Comparison of ENCODE assay signal across 10 cellular contexts in the genomic region with DNA sequence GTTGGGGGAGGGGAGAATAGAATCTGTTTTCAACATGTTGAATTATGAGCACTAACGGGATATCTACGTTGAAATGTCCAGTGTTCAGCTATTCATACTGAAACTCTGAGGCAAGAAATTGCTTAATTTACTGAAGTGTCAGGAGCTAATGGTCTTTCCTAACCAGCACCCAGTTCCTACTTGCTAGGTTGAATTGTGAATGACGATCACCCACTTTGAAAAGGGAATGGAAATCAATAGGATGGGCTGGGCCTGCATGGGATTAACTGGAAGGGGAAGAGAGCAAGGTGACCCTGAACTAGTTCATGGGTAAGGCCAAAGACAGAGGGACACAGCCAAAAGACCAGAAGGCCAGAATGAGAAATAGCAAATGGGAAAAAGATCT. TPM values are rescaled to one million over a fixed set of nuclear protein-coding genes. Genes with fewer than 3 reads are reported as not detected.
DNase-seq lines count a peak whose midpoint lies in the region; ATAC-seq and TF ChIP-seq lines count a peak whose summit lies in the region.
"Had no signal": no experiment of that assay in that cellular context is flagged by ENCODE, and none has a peak within 500 bp of the region (broad histone marks: within the 10 kb centered on the region; RNA-seq: fewer than 3 reads in every experiment).

No MANE protein-coding gene starts in this region.

- intact Hi-C loops in CD4-positive, alpha-beta T cell (cut with DNase I, micrococcal nuclease) = loop anchor here in 1 of 2 experiments (5.0 kb wide), 1 partner anchor 79 kb away; no protein-coding TSS in a partner anchor
- intact Hi-C loops in PC-9 (cut with micrococcal nuclease; ENCODE audit: unreplicated experiment) = no loop called here
- intact Hi-C loops in esophagus squamous epithelium (cut with DNase I) = no loop called here
- intact Hi-C loops in head of caudate nucleus (cut with DNase I) = no loop called here

- BruUV-seq in PC-9 (replicated peaks; lab: Mats Ljungman, UMichigan) = no TSS peak

- H3K4me3 ChIP-seq in PC-9 (no peak overlapping the region), esophagus squamous epithelium (no peak overlapping the region)

- no peaks in the 10 kb centered on the region for H3K27me3 ChIP-seq in CD4-positive, alpha-beta T cell (ENCODE audit: control insufficient read depth, insufficient read depth, low read length)
- H3K27me3 ChIP-seq in PC-9 (ENCODE audit: insufficient read depth, low read depth) = no peaks in the 10 kb centered on the region
- no peaks in the 10 kb centered on the region for H3K27me3 ChIP-seq in esophagus squamous epithelium

- no peak for TF ChIP-seq POLR2A in esophagus squamous epithelium (IDR thresholded peaks at IDR 0.05)

- CTCF ChIA-PET in CD4-positive, alpha-beta T cell (lab: Charles Lee) = no interaction called here
- CTCF ChIA-PET in PC-9 (lab: Charles Lee) = no interaction called here

- H3K4me2 ChIP-seq in PC-9 = 0 out of 2 replicates have a peak overlapping the region, but pooled peaks have one; percentile 1

- no peaks in the 10 kb centered on the region for H3K9me3 ChIP-seq in CD4-positive, alpha-beta T cell (ENCODE audit: control insufficient read depth, low read length)
- no peaks in the 10 kb centered on the region; the same call in 1 of the 2 replicates for H3K9me3 ChIP-seq in PC-9 (ENCODE audit: insufficient read depth, low read depth)
- H3K9me3 ChIP-seq in esophagus squamous epithelium = no peaks in the 10 kb centered on the region

- H3K4me1 ChIP-seq in PC-9 (replicated peaks; ENCODE audit: insufficient read depth) (peaks cover 53% of the 10 kb centered on the region), esophagus squamous epithelium (peaks cover 24 to 83% (median 31%) of the 10 kb centered on the region in 3 donors)

- WGBS in esophagus squamous epithelium, 2 donors = 68 to 71% methylated on average over 3 of the region's 3 CpGs

- H3K27ac ChIP-seq in CD4-positive, alpha-beta T cell (ENCODE audit: low read depth, low read length) = no peak overlapping the region
- H3K27ac ChIP-seq in PC-9 (no peak overlapping the region), esophagus squamous epithelium (peak overlapping the region in 3 of 4 donors; percentile 30 to 60 (median 41))

- peak overlapping the region; percentile 46 for H3K27ac Mint-ChIP-seq in CD4-positive, alpha-beta T cell
- peak overlapping the region; percentile 53 for H3K27ac Mint-ChIP-seq in progenitor cell of endocrine pancreas

- no peak overlapping the region for H2AFZ ChIP-seq in PC-9

- peaks cover 16% of the 10 kb centered on the region for H3K36me3 Mint-ChIP-seq in CD4-positive, alpha-beta T cell (ENCODE audit: low read depth)
- H3K36me3 Mint-ChIP-seq in progenitor cell of endocrine pancreas (ENCODE audit: insufficient read depth) = peaks cover 20% of the 10 kb centered on the region

- no peaks in the 10 kb centered on the region for H3K9me3 Mint-ChIP-seq in CD4-positive, alpha-beta T cell
- H3K9me3 Mint-ChIP-seq in progenitor cell of endocrine pancreas (ENCODE audit: low read depth) = no peaks in the 10 kb centered on the region

- H3K9me2 ChIP-seq in PC-9 (ENCODE audit: insufficient read depth) = no peaks in the 10 kb centered on the region

- ATAC-seq in CD4-positive, alpha-beta T cell (ENCODE audit: poor library complexity) = no peak
- ATAC-seq: stimulated activated naive CD8-positive, alpha-beta T cell treated with anti-CD3 and anti-CD28 coated beads, Interleukin-15, Interleukin-2, amounts not matched to agents 100 U/mL and 50 U/mL, for 24 hours had no signal

- H3K4me1 Mint-ChIP-seq in CD4-positive, alpha-beta T cell (ENCODE audit: low read depth) = peaks cover 60% of the 10 kb centered on the region
- peaks cover 40% of the 10 kb centered on the region for H3K4me1 Mint-ChIP-seq in progenitor cell of endocrine pancreas (ENCODE audit: low read depth)

- H3K36me3 ChIP-seq in PC-9 (ENCODE audit: low read depth) (no peaks in the 10 kb centered on the region), esophagus squamous epithelium (peaks cover 0 to 3% (median 0%) of the 10 kb centered on the region in 3 donors)

- peaks cover 14% of the 10 kb centered on the region for H3F3A ChIP-seq in PC-9 (ENCODE audit: insufficient read depth, low read depth)

- H3K27me3 Mint-ChIP-seq in CD4-positive, alpha-beta T cell = no peaks in the 10 kb centered on the region
- H3K27me3 Mint-ChIP-seq in progenitor cell of endocrine pancreas = no peaks in the 10 kb centered on the region

- no peak overlapping the region for H3K4me3 Mint-ChIP-seq in CD4-positive, alpha-beta T cell
- H3K4me3 Mint-ChIP-seq in progenitor cell of endocrine pancreas (ENCODE audit: low read depth) = no peak overlapping the region

- POLR2A ChIA-PET in CD4-positive, alpha-beta T cell (lab: Charles Lee) = interaction anchor here (2.4 kb wide), 1 partner anchor 11 kb away, joined by 8 read pairs; no protein-coding TSS in a partner anchor
- POLR2A ChIA-PET in PC-9 (lab: Charles Lee; ENCODE audit: unreplicated experiment) = no interaction called here

- no peaks in the 10 kb centered on the region for H4K20me1 ChIP-seq in PC-9 (ENCODE audit: insufficient read depth)

- DNase-seq in CD4-positive, alpha-beta T cell = no peak
- DNase-seq in PC-9 (no peak), esophagus squamous epithelium (lab: John Stamatoyannopoulos, UW) (no peak), progenitor cell of endocrine pancreas (ENCODE audit: low spot score, unreplicated experiment) (no peak), NCI-H226 (no peak), head of caudate nucleus (no peak), HPDE6-E6E7 (ENCODE audit: extremely low spot score) (no peak)
- no peak for DNase-seq in activated CD8-positive, alpha-beta memory T cell treated with anti-CD3 and anti-CD28 coated beads for 24 hours
- DNase-seq: NCI-H187; stimulated activated naive CD8-positive, alpha-beta T cell treated with anti-CD3 and anti-CD28 coated beads, Interleukin-15, Interleukin-2, amounts not matched to agents 100 U/mL and 50 U/mL, for 24 hours had no signal

- TF ChIP-seq CTCF in CD4-positive, alpha-beta T cell (IDR thresholded peaks at IDR 0.05) = no peak
- TF ChIP-seq CTCF in PC-9 (conservative IDR thresholded peaks at IDR 0.05) (no peak), esophagus squamous epithelium (IDR thresholded peaks at IDR 0.05) (no peak), progenitor cell of endocrine pancreas (IDR thresholded peaks at IDR 0.05; ENCODE audit: unreplicated experiment) (no peak)

- peaks cover 17% of the 10 kb centered on the region for H3K79me2 ChIP-seq in PC-9 (ENCODE audit: low read depth)

RNA-seq across cellular contexts. Expression of gene HIPK2, which starts 51.3 kb away (rescaled TPM):
- total RNA-seq in CD4-positive, alpha-beta T cell = 10 to 100 TPM; 36.5 to 37.0 TPM
- 23.9 and 35.2 TPM in 2 replicates for total RNA-seq in PC-9 (2021)
- total RNA-seq in esophagus squamous epithelium = 10 to 100 TPM; 17.8 to 37.9 (median 29.3) TPM
- 136 and 146 TPM in 2 replicates for total RNA-seq in progenitor cell of endocrine pancreas

Comparison
In these comparisons a context has a peak if more than half of its experiments do, and no peak if none do; other contexts are left out.
1. H3K27ac ChIP-seq: peak in esophagus squamous epithelium (3 of 4); none in CD4-positive, alpha-beta T cell (single experiment) and PC-9 (single experiment).